Comparison of ENCODE assay signal across 8 cellular contexts in genomic region chr4:39045791-39046221, GRCh38. TPM values are rescaled to one million over a fixed set of nuclear protein-coding genes. Genes with fewer than 3 reads are reported as not detected.
A peak's percentile ranks its signal among the peaks of the same experiment; 100 is the strongest.
DNase-seq lines count a peak whose midpoint lies in the region; ATAC-seq and TF ChIP-seq lines count a peak whose summit lies in the region.

No MANE protein-coding gene starts in this region.

- no peak overlapping the region for H2BK5ac ChIP-seq in neuronal stem cell (ENCODE audit: low read length)

- DNase-seq in RKO (ENCODE audit: low spot score): peak; percentile 76
- peak in 1 of 3 experiments; percentile 12 for DNase-seq in effector memory CD8-positive, alpha-beta T cell
- no peak for DNase-seq in neuronal stem cell (ENCODE audit: low spot score)
- DNase-seq in AG08395 (ENCODE audit: low spot score): no peak
- DNase-seq in amniotic stem cell (lab: John Stamatoyannopoulos, UW): no peak
- DNase-seq in G401 (ENCODE audit: low spot score): no peak

- no peaks in the 10 kb centered on the region for H3K36me3 ChIP-seq in neuronal stem cell (replicated peaks in 1 of 2; ENCODE audit: control insufficient read depth in 2 of 2, insufficient read depth in 2 of 2, low read length in 2 of 2)

- H3K9me3 Mint-ChIP-seq in effector memory CD8-positive, alpha-beta T cell: no peaks in the 10 kb centered on the region

- H3K27ac ChIP-seq in neuronal stem cell (replicated peaks; ENCODE audit: low read length): no peak overlapping the region

- no peak overlapping the region for H3K18ac ChIP-seq in neuronal stem cell (ENCODE audit: low read length)

- no peak overlapping the region for H2BK12ac ChIP-seq in neuronal stem cell (ENCODE audit: low read length)

- H2AK5ac ChIP-seq in neuronal stem cell (ENCODE audit: low read depth, low read length): no peak overlapping the region

- no peak overlapping the region for H4K8ac ChIP-seq in neuronal stem cell (ENCODE audit: low read depth, low read length)

- no peak overlapping the region for H2BK120ac ChIP-seq in neuronal stem cell (ENCODE audit: low read depth, low read length)

- peaks cover 18% of the 10 kb centered on the region for H3K36me3 Mint-ChIP-seq in effector memory CD8-positive, alpha-beta T cell (ENCODE audit: insufficient read depth)

- no peak overlapping the region for H2BK15ac ChIP-seq in neuronal stem cell (ENCODE audit: low read length)

- H3K4me2 ChIP-seq in neuronal stem cell (ENCODE audit: insufficient read depth, low read length, poor library complexity, severe bottlenecking): peak overlapping the region; percentile 57

- H3K27ac Mint-ChIP-seq in effector memory CD8-positive, alpha-beta T cell: peak overlapping the region; percentile 92 to 94

- no peaks in the 10 kb centered on the region for H3K27me3 ChIP-seq in neuronal stem cell (ENCODE audit: control insufficient read depth in 3 of 3, insufficient read depth in 3 of 3, low read depth in 1 of 3, low read length in 3 of 3)

- H3K4ac ChIP-seq in neuronal stem cell (ENCODE audit: low read length): no peak overlapping the region

- H3K4me1 Mint-ChIP-seq in effector memory CD8-positive, alpha-beta T cell (ENCODE audit: low read depth in 2 of 2): peaks cover 29 to 32% of the 10 kb centered on the region in 2 donors

- peak overlapping the region; percentile 86 to 88 for H3K4me3 Mint-ChIP-seq in effector memory CD8-positive, alpha-beta T cell

- H3K23ac ChIP-seq in neuronal stem cell (ENCODE audit: low read depth, low read length, poor library complexity): no peak overlapping the region

- no peaks in the 10 kb centered on the region for H3K27me3 Mint-ChIP-seq in effector memory CD8-positive, alpha-beta T cell

- H4K91ac ChIP-seq in neuronal stem cell (ENCODE audit: low read depth, low read length, poor library complexity): no peak overlapping the region

- H3K4me3 ChIP-seq in neuronal stem cell (ENCODE audit: low read length in 2 of 2): peak overlapping the region; percentile 55 to 97

- H3K79me1 ChIP-seq in neuronal stem cell (ENCODE audit: low read depth, low read length): peaks cover 3% of the 10 kb centered on the region

- peaks cover 3 to 6% of the 10 kb centered on the region in 2 donors for H3K4me1 ChIP-seq in neuronal stem cell (ENCODE audit: control insufficient read depth in 2 of 2, insufficient read depth in 1 of 2, low read depth in 1 of 2, low read length in 2 of 2)

- no peak for ATAC-seq in effector memory CD8-positive, alpha-beta T cell (replicated peaks)
- no peak for ATAC-seq in HG03442 (IDR thresholded peaks at IDR 0.05; ENCODE audit: unreplicated experiment)

- TF ChIP-seq CTCF in GM12872 (IDR thresholded peaks at IDR 0.05; ENCODE audit: insufficient read depth, low read depth, low read length): 0 out of 3 replicates have a peak, but pooled peaks have one; percentile 5

- peak overlapping the region; percentile 74 for H2AFZ ChIP-seq in neuronal stem cell (ENCODE audit: low read length)

- no peaks in the 10 kb centered on the region for H3K9me3 ChIP-seq in neuronal stem cell (replicated peaks in 1 of 2; ENCODE audit: control insufficient read depth in 2 of 2, insufficient read depth in 1 of 2, low read depth in 1 of 2, low read length in 2 of 2)

- no peak overlapping the region for H3K14ac ChIP-seq in neuronal stem cell (ENCODE audit: low read length)

- no peak overlapping the region for H3K9ac ChIP-seq in neuronal stem cell (ENCODE audit: low read depth, low read length, poor library complexity)

- WGBS in neuronal stem cell (ENCODE audit: extremely low coverage in 2 of 2, insufficient read length in 2 of 2, insufficient replicate concordance in 1 of 2), 2 donors: no CpG with 5 or more reads among the region's 3 CpGs

- in situ Hi-C loops in G401 (cut with HindIII; ENCODE audit: low sequenced_read_pairs): no loop called here

RNA-seq across cellular contexts. Expression of gene TMEM156, which starts 13.6 kb away (rescaled TPM):
- polyA plus RNA-seq in neuronal stem cell (2013, experiment 1 of 2): not detected
- polyA plus RNA-seq in neuronal stem cell (2013, experiment 2 of 2): not detected
- total RNA-seq in G401 (2014; rRNA removed; shearing (Covaris generic)): 0.07 TPM in 1 of 2 replicates, not detected in the other

RNA-seq across cellular contexts. Expression of gene KLHL5, which starts 16.2 kb away (rescaled TPM):
- polyA plus RNA-seq in neuronal stem cell (2013, experiment 1 of 2): 31.5 TPM
- 30.7 TPM for polyA plus RNA-seq in neuronal stem cell (2013, experiment 2 of 2)
- total RNA-seq in G401 (2014; rRNA removed; shearing (Covaris generic)): 68.1 and 91.7 TPM in 2 replicates
